8 cellular contexts compared by ENCODE assay signal in the genomic region with DNA sequence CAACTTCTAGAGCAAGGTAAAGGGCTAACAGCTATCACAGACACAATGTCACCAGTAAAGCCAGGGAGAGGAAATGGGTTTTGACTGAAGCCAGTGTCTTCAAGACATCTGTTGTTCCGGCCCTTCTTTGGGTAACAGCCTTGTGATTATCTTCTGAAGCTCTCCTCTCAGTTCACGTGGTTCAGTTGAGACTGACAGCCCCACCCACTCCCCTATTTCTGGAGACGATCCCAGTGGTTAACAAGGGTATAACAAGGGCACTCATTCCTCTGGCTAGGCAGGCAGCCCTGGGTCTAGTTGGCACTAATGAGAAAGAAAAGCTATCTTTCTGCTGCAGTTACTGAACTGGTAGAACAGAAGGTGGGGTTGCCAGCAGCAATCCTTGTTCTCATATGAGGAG. TPM values are rescaled to one million over a fixed set of nuclear protein-coding genes. Genes with fewer than 3 reads are reported as not detected.
DNase-seq lines count a peak whose midpoint lies in the region; ATAC-seq and TF ChIP-seq lines count a peak whose summit lies in the region.

No MANE protein-coding gene starts in this region.

- POLR2A ChIA-PET in T-cell (lab: Charles Lee) = interaction anchor here in 1 of 2 donors (0.6 to 0.7 kb wide), 3 partner anchors 24 to 36 kb away, joined by 4 to 7 read pairs (median 6); no protein-coding TSS in a partner anchor

- no peak for TF ChIP-seq POLR2A in adrenal gland (IDR thresholded peaks at IDR 0.05)

- H3K9me3 Mint-ChIP-seq in T-cell = no peaks in the 10 kb centered on the region

- H3K27ac Mint-ChIP-seq in T-cell = peak overlapping the region; percentile 93 to 96

- H3K27ac ChIP-seq in adrenal gland = no peak overlapping the region

- 6 to 17% (median 15%) methylated on average over 3 of the region's 3 CpGs for WGBS in adrenal gland, 4 donors

- ATAC-seq in GM21390 (IDR thresholded peaks at IDR 0.05; ENCODE audit: unreplicated experiment) (peak; percentile 68), T-cell (replicated peaks in 1 of 4) (peak; percentile 99)

- no peak overlapping the region for H3K4me3 ChIP-seq in adrenal gland

- peak in 5 of 6 experiments; percentile 21 to 39 (median 33) for TF ChIP-seq CTCF in adrenal gland (IDR thresholded peaks at IDR 0.05)

- intact Hi-C loops in adrenal gland (cut with DNase I) = loop anchor here in 1 of 2 donors (5.0 kb wide), 1 partner anchor 42 kb away; no protein-coding TSS in a partner anchor

- CTCF ChIA-PET in T-cell (lab: Charles Lee) = interaction anchor here (0.7 to 3.5 kb wide), 18 partner anchors 11 to 418 kb away, joined by 3 to 60 read pairs (median 7); no protein-coding TSS in a partner anchor

- peak overlapping the region; percentile 52 to 58 (median 57) for H3K4me3 Mint-ChIP-seq in T-cell

- H3K9me3 ChIP-seq in adrenal gland (replicated peaks in 1 of 3) = no peaks in the 10 kb centered on the region

- H3K4me1 ChIP-seq in adrenal gland (replicated peaks in 1 of 2) = peaks cover 2 to 10% of the 10 kb centered on the region in 2 donors

- no peaks in the 10 kb centered on the region for H3K27me3 ChIP-seq in adrenal gland

- H3K36me3 ChIP-seq in adrenal gland (replicated peaks in 1 of 2) = no peaks in the 10 kb centered on the region

- peaks cover 70 to 81% (median 72%) of the 10 kb centered on the region in 3 donors for H3K4me1 Mint-ChIP-seq in T-cell

- DNase-seq in EH (ENCODE audit: low read depth) (peak; percentile 25), HT-29 (ENCODE audit: low spot score) (peak; percentile 58), T-cell (peak; percentile 26 to 85 (median 76)), adrenal gland (peak; percentile 21 to 66 (median 40)), hippocampal formation (lab: John Stamatoyannopoulos, UW) (peak; percentile 46 to 64), HK-2 (ENCODE audit: unreplicated experiment) (no peak)
- DNase-seq in stimulated activated CD4-positive, alpha-beta T cell treated with anti-CD3 and anti-CD28 coated beads, Interleukin-1b, Interleukin-23, amount 100 ng/mL, for 1 hour (ENCODE audit: low read depth in 2 of 2) = peak; percentile 17 to 28

- H3K27me3 Mint-ChIP-seq in T-cell = no peaks in the 10 kb centered on the region

- H3K36me3 Mint-ChIP-seq in T-cell = peaks cover 13% of the 10 kb centered on the region

RNA-seq across cellular contexts. Expression of gene GNPTAB, which starts 6.9 kb away (rescaled TPM):
- total RNA-seq in HT-29 (2014; rRNA removed; shearing (Covaris generic)) = 6.1 and 12.7 TPM in 2 replicates
- total RNA-seq in T-cell (10 to 100 TPM; 44.9 to 66.8 (median 57.0) TPM), adrenal gland (10 to 100 TPM in 7 of 8 donors, 1 to 10 TPM in 1; 8.6 to 31.3 (median 19.6) TPM)
- 10 to 100 TPM in 2 of 3 donors, 1 to 10 TPM in 1; 7.6 to 11.2 (median 10.7) TPM for polyA plus RNA-seq in adrenal gland

RNA-seq across cellular contexts. Expression of gene DRAM1, which starts 53.5 kb away (rescaled TPM):
- 1.1 and 1.4 TPM in 2 replicates for total RNA-seq in HT-29 (2014; rRNA removed; shearing (Covaris generic))
- total RNA-seq in T-cell (1 to 10 TPM; 1.4 to 3.8 (median 1.9) TPM), adrenal gland (10 to 100 TPM; 17.8 to 46.4 (median 34.7) TPM)
- polyA plus RNA-seq in adrenal gland = 10 to 100 TPM; 14.7 to 25.6 (median 17.4) TPM
